In genomic region chr5:152542741-152543140, GRCh38 we compare ENCODE assay signal across 13 cellular contexts.
DNase-seq lines count a peak whose midpoint lies in the region; FAIRE-seq and TF ChIP-seq lines count a peak whose summit lies in the region.
"Had no signal": no experiment of that assay in that cellular context is flagged by ENCODE, and none has a peak within 500 bp of the region (broad histone marks: within the 10 kb centered on the region; RNA-seq: fewer than 3 reads in every experiment).

No MANE protein-coding gene starts in this region.

- TF ChIP-seq POLR2A in GM12891 (IDR thresholded peaks at IDR 0.05; ENCODE audit: low read depth, low read length) = no peak

- no peak overlapping the region for H3K23ac ChIP-seq in trophoblast cell (ENCODE audit: low read length)

- FAIRE-seq in GM12891 (lab: Jason Lieb, UNC) = no peak

- H2BK5ac ChIP-seq in trophoblast cell (ENCODE audit: low read depth, low read length, poor library complexity) = no peak overlapping the region

- H3K79me2 ChIP-seq in trophoblast cell (ENCODE audit: control insufficient read depth, insufficient read depth, low read length, poor library complexity) = no peaks in the 10 kb centered on the region

- H3K4me3 ChIP-seq in foreskin fibroblast (ENCODE audit: low read depth in 1 of 2, low read length in 2 of 2) (no peak overlapping the region), trophoblast cell (ENCODE audit: low read depth, low read length) (no peak overlapping the region)
- H3K4me3 ChIP-seq: right atrium auricular region had no signal

- H3K36me3 ChIP-seq in trophoblast cell (ENCODE audit: control insufficient read depth in 1 of 2, insufficient read depth in 2 of 2, low read length in 2 of 2) = no peaks in the 10 kb centered on the region
- H3K36me3 ChIP-seq: right atrium auricular region had no signal

- no peak overlapping the region for H2BK120ac ChIP-seq in trophoblast cell (ENCODE audit: insufficient read depth, low read length, poor library complexity)

- no peaks in the 10 kb centered on the region for H3K79me1 ChIP-seq in trophoblast cell (ENCODE audit: low read length)

- H4K91ac ChIP-seq in trophoblast cell (ENCODE audit: low read depth, low read length) = no peak overlapping the region

- no peak overlapping the region for H2AK5ac ChIP-seq in trophoblast cell (ENCODE audit: low read length)

- H2BK12ac ChIP-seq in trophoblast cell (ENCODE audit: low read length) = no peak overlapping the region

- POLR2A ChIA-PET in HEK293T (lab: Yijun Ruan, JAX) = no interaction called here

- TF ChIP-seq CTCF in foreskin fibroblast (IDR thresholded peaks at IDR 0.05; ENCODE audit: low read depth, low read length) = no peak

- H3K14ac ChIP-seq in trophoblast cell (ENCODE audit: low read length) = no peak overlapping the region

- CTCF ChIA-PET in HEK293T (lab: Yijun Ruan, JAX) = no interaction called here

- H3K9ac ChIP-seq in trophoblast cell (ENCODE audit: low read length) = no peak overlapping the region

- no peaks in the 10 kb centered on the region for H3K9me3 ChIP-seq in trophoblast cell (ENCODE audit: insufficient read depth, low read depth, low read length)
- H3K9me3 ChIP-seq: right atrium auricular region had no signal

- DNase-seq in HEK293T (ENCODE audit: extremely low spot score) (peak; percentile 8), SW480 (ENCODE audit: low spot score) (peak; percentile 22), foreskin fibroblast (peak; percentile 1), trophoblast cell (peak; percentile 5 to 44), HPDE6-E6E7 (ENCODE audit: extremely low spot score) (no peak), GM12891 (ENCODE audit: insufficient read length, low spot score) (no peak), DMS 273 treated with DMSO at 0.1 percent for 48 hours (lab: John Stamatoyannopoulos, UW) (no peak)
- DNase-seq: activated CD8-positive, alpha-beta memory T cell treated with anti-CD3 and anti-CD28 coated beads for 24 hours; CD8-positive, alpha-beta T cell; head of caudate nucleus; NCI-H2081; T-helper 1 cell had no signal

- no peak overlapping the region for H3K4me2 ChIP-seq in trophoblast cell (ENCODE audit: low read length)

- no peak overlapping the region for H3K4ac ChIP-seq in trophoblast cell (ENCODE audit: low read depth, low read length)

- H4K12ac ChIP-seq in trophoblast cell (ENCODE audit: low read depth, low read length) = no peak overlapping the region

- no peaks in the 10 kb centered on the region for H3K27me3 ChIP-seq in trophoblast cell (ENCODE audit: insufficient read depth, low read length)
- H3K27me3 ChIP-seq: right atrium auricular region had no signal

- WGBS in trophoblast cell (ENCODE audit: extremely low coverage, insufficient coverage, insufficient read length) = no CpG with 5 or more reads among the region's 3 CpGs

- no peak overlapping the region for H4K8ac ChIP-seq in trophoblast cell (ENCODE audit: low read depth, low read length)

- H3K18ac ChIP-seq in trophoblast cell (ENCODE audit: low read length) = no peak overlapping the region

- H3K4me1 ChIP-seq in trophoblast cell (ENCODE audit: control insufficient read depth in 1 of 2, insufficient read depth in 2 of 2, low read length in 2 of 2) = no peaks in the 10 kb centered on the region
- H3K4me1 ChIP-seq: right atrium auricular region had no signal

- no peak overlapping the region for H2AFZ ChIP-seq in trophoblast cell (ENCODE audit: insufficient read depth, low read length, poor library complexity)

- H3K27ac ChIP-seq in trophoblast cell (ENCODE audit: low read depth, low read length) = no peak overlapping the region
- H3K27ac ChIP-seq: right atrium auricular region had no signal

TF ChIP-seq in HEK293T, 16 proteins besides CTCF, POLR2A, EP300 and RAD21:
- no peak for TF ChIP-seq LEF1 (IDR thresholded peaks at IDR 0.05; ENCODE audit: borderline replicate concordance)
- no peak for TF ChIP-seq SUZ12 (IDR thresholded peaks at IDR 0.05)
- TF ChIP-seq ZNF384 (IDR thresholded peaks at IDR 0.05) = no peak
- TF ChIP-seq CTBP1 (IDR thresholded peaks at IDR 0.05; ENCODE audit: borderline replicate concordance) = no peak
- TF ChIP-seq ARNT (IDR thresholded peaks at IDR 0.05) = no peak
- TF ChIP-seq BHLHE40 (IDR thresholded peaks at IDR 0.05; ENCODE audit: borderline replicate concordance) = no peak
- TF ChIP-seq L3MBTL2 (conservative IDR thresholded peaks at IDR 0.05) = no peak
- no peak for TF ChIP-seq ELF4 (IDR thresholded peaks at IDR 0.05)
- TF ChIP-seq SP1 (IDR thresholded peaks at IDR 0.05) = no peak

TF ChIP-seq in GM12891, 5 proteins besides CTCF, POLR2A, EP300 and RAD21:
- no peak for TF ChIP-seq PAX5 (IDR thresholded peaks at IDR 0.05; ENCODE audit: insufficient read depth, low read length, severe bottlenecking)
- TF ChIP-seq SPI1 (IDR thresholded peaks at IDR 0.05; ENCODE audit: low read depth, low read length) = no peak
- no peak for TF ChIP-seq TAF1 (IDR thresholded peaks at IDR 0.05; ENCODE audit: low read depth, low read length)
- TF ChIP-seq POLR2AphosphoS5 (IDR thresholded peaks at IDR 0.05; ENCODE audit: low read depth, low read length) = no peak
- TF ChIP-seq POU2F2 (IDR thresholded peaks at IDR 0.05; ENCODE audit: low read depth, low read length) = no peak
TF ChIP-seq in GM12891: peak in this region for 0.

Comparison
In these comparisons a context has a peak if more than half of its experiments do, and no peak if none do; other contexts are left out.
1. DNase-seq: peak in HEK293T (single experiment), SW480 (single experiment), foreskin fibroblast (2 of 2) and trophoblast cell (2 of 2); none in HPDE6-E6E7 (single experiment), GM12891 (single experiment) and DMS 273 treated with DMSO at 0.1 percent for 48 hours (single experiment).